In the genomic region with DNA sequence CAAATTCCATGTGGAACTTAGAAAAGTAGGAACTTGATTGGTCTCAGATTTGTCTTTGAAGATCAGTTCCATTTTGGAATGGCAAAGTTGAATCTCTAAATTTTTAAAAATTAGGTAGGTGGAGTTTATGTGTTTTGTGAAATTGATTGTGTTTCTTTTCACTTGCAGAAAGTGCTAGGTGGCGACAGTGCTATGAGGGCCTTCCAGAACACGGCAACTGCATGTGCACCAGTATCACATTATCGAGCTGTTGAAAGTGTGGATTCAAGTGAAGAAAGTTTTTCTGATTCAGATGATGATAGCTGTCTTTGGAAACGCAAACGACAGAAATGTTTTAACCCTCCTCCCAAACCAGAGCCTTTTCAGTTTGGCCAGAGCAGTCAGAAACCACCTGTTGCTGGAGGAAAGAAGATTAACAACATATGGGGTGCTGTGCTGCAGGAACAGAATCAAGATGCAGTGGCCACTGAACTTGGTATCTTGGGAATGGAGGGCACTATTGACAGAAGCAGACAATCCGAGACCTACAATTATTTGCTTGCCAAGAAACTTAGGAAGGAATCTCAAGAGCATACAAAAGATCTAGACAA, we compare ENCODE assay signal across 2 cellular contexts.
A peak's percentile ranks its signal among the peaks of the same experiment; 100 is the strongest.
TF ChIP-seq lines count a peak whose summit lies in the region.

No MANE protein-coding gene starts in this region.

TF ChIP-seq in HEK293, 187 proteins besides CTCF, POLR2A, EP300 and RAD21:
- TF ChIP-seq ZNF112 (tag by site-specific recombination; IDR thresholded peaks at IDR 0.05) (no peak), SCRT2 (tag by site-specific recombination; IDR thresholded peaks at IDR 0.05) (peak; percentile 95), ZNF704 (tag by site-specific recombination; IDR thresholded peaks at IDR 0.05) (no peak), ZNF571 (tag by site-specific recombination; IDR thresholded peaks at IDR 0.05) (no peak), TCF7L2 (IDR thresholded peaks at IDR 0.05; ENCODE audit: borderline replicate concordance, low read depth, low read length) (no peak), PRDM1 (tag by site-specific recombination; IDR thresholded peaks at IDR 0.05) (peak; percentile 70), SCRT1 (tag by site-specific recombination; IDR thresholded peaks at IDR 0.05; ENCODE audit: borderline replicate concordance) (peak; percentile 82; the same call in 1 of the 2 replicates), ZNF26 (tag by site-specific recombination; IDR thresholded peaks at IDR 0.05) (no peak), ZNF555 (tag by site-specific recombination; conservative IDR thresholded peaks at IDR 0.05) (no peak)

TF ChIP-seq in K562, 482 proteins besides CTCF, POLR2A, EP300 and RAD21:
- TF ChIP-seq SMC3 (conservative IDR thresholded peaks at IDR 0.05; ENCODE audit: insufficient read depth, low read depth, low read length) (no peak), CREB1 (IDR thresholded peaks at IDR 0.05) (no peak), CREB1 (CRISPR knock-in tag; IDR thresholded peaks at IDR 0.05) (no peak), ZNF174 (CRISPR knock-in tag; IDR thresholded peaks at IDR 0.05) (no peak)
TF ChIP-seq in K562: peak in this region for 0.
